Comparison of ENCODE assay signal across 20 cellular contexts in genomic region chr1:17139637-17140036, GRCh38. TPM values are rescaled to one million over a fixed set of nuclear protein-coding genes. Genes with fewer than 3 reads are reported as not detected.
"Had no signal": no experiment of that assay in that cellular context is flagged by ENCODE, and none has a peak within 500 bp of the region (broad histone marks: within the 10 kb centered on the region; RNA-seq: fewer than 3 reads in every experiment).

No MANE protein-coding gene starts in this region.

- H3K36me3 ChIP-seq: adrenal gland had no signal

- H3K4me1 Mint-ChIP-seq: activated CD4-positive, alpha-beta T cell treated with anti-CD3 and anti-CD28 coated beads, Interleukin-2, amount 10 ng/mL, durations not matched to agents 24 days and 14 days had no signal

- H3K9me3 Mint-ChIP-seq: activated CD4-positive, alpha-beta memory T cell treated with anti-CD3 and anti-CD28 coated beads for 36 hours; activated CD4-positive, alpha-beta T cell treated with anti-CD3 and anti-CD28 coated beads, Interleukin-2, amount 10 ng/mL, durations not matched to agents 24 days and 14 days; activated naive CD8-positive, alpha-beta T cell treated with anti-CD3 and anti-CD28 coated beads, Interleukin-2, amount 10 ng/mL, durations not matched to agents 7 days and 5 days; T-helper 1 cell treated with Interleukin-12 subunit alpha and Interleukin-12 subunit beta and Interleukin-4 antibody, amounts not matched to agents 30 μg/mL and 1 μg/mL, for 36 hours had no signal

- H3K4me3 ChIP-seq: adrenal gland had no signal

- H3K9me3 ChIP-seq: adrenal gland had no signal

- H3K27ac ChIP-seq: adrenal gland had no signal

- DNase-seq: activated CD4-positive, alpha-beta memory T cell treated with anti-CD3 and anti-CD28 coated beads for 36 hours; activated CD4-positive, alpha-beta T cell treated with anti-CD3 and anti-CD28 coated beads for 1 hour; activated CD4-positive, alpha-beta T cell treated with anti-CD3 and anti-CD28 coated beads, Interleukin-2, amount 10 ng/mL, durations not matched to agents 24 days and 14 days; activated CD8-positive, alpha-beta memory T cell treated with anti-CD3 and anti-CD28 coated beads, Interleukin-2, amount 50 U/mL, for 4 hours; activated naive CD4-positive, alpha-beta T cell treated with anti-CD3 and anti-CD28 coated beads, Interleukin-2, amount 50 U/mL, for 16 hours; activated naive CD8-positive, alpha-beta T cell treated with anti-CD3 and anti-CD28 coated beads, Interleukin-2, amount 10 ng/mL, durations not matched to agents 7 days and 5 days; adrenal gland; anterior cingulate cortex; caudate nucleus; MM.1S; NCI-H1105; NCI-H1436; NCI-H1694 treated with DMSO at 0.1 percent for 48 hours; NCI-H2029 treated with DMSO at 0.1 percent for 48 hours; NCI-H510A treated with DMSO at 0.1 percent for 48 hours; NCI-H69; NK-92 treated with Interleukin-12 subunit alpha and Interleukin-12 subunit beta, amount 100 ng/mL, for 24 hours; SHP77 treated with DMSO at 0.1 percent for 48 hours had no signal

- H3K36me3 Mint-ChIP-seq: activated CD4-positive, alpha-beta memory T cell treated with anti-CD3 and anti-CD28 coated beads for 36 hours; activated naive CD8-positive, alpha-beta T cell treated with anti-CD3 and anti-CD28 coated beads, Interleukin-2, amount 10 ng/mL, durations not matched to agents 7 days and 5 days had no signal

- FAIRE-seq: RCC 7860 had no signal

- H3K4me3 Mint-ChIP-seq: activated CD4-positive, alpha-beta memory T cell treated with anti-CD3 and anti-CD28 coated beads for 36 hours; activated CD4-positive, alpha-beta T cell treated with anti-CD3 and anti-CD28 coated beads, Interleukin-2, amount 10 ng/mL, durations not matched to agents 24 days and 14 days; activated naive CD8-positive, alpha-beta T cell treated with anti-CD3 and anti-CD28 coated beads, Interleukin-2, amount 10 ng/mL, durations not matched to agents 7 days and 5 days; T-helper 1 cell treated with Interleukin-12 subunit alpha and Interleukin-12 subunit beta and Interleukin-4 antibody, amounts not matched to agents 30 μg/mL and 1 μg/mL, for 36 hours had no signal

- H3K27ac Mint-ChIP-seq: activated CD4-positive, alpha-beta memory T cell treated with anti-CD3 and anti-CD28 coated beads for 36 hours; activated CD4-positive, alpha-beta T cell treated with anti-CD3 and anti-CD28 coated beads, Interleukin-2, amount 10 ng/mL, durations not matched to agents 24 days and 14 days; activated naive CD8-positive, alpha-beta T cell treated with anti-CD3 and anti-CD28 coated beads, Interleukin-2, amount 10 ng/mL, durations not matched to agents 7 days and 5 days; T-helper 1 cell treated with Interleukin-12 subunit alpha and Interleukin-12 subunit beta and Interleukin-4 antibody, amounts not matched to agents 30 μg/mL and 1 μg/mL, for 36 hours had no signal

- H3K4me1 ChIP-seq: adrenal gland had no signal

RNA-seq across cellular contexts. Expression of gene PADI2, which starts 20.4 kb away (rescaled TPM):
- total RNA-seq: activated CD4-positive, alpha-beta memory T cell treated with anti-CD3 and anti-CD28 coated beads for 36 hours had no signal
